ENCODE assay signal across 22 cellular contexts in genomic region chr6:41476407-41476806, GRCh38.
DNase-seq lines count a peak whose midpoint lies in the region; TF ChIP-seq lines count a peak whose summit lies in the region.
"Had no signal": no experiment of that assay in that cellular context is flagged by ENCODE, and none has a peak within 500 bp of the region (broad histone marks: within the 10 kb centered on the region; RNA-seq: fewer than 3 reads in every experiment).

No MANE protein-coding gene starts in this region.

- H3K9me3 Mint-ChIP-seq in glutamatergic neuron (ENCODE audit: unreplicated experiment) = peaks cover 4% of the 10 kb centered on the region
- no peaks in the 10 kb centered on the region for H3K9me3 Mint-ChIP-seq in neural progenitor cell
- H3K9me3 Mint-ChIP-seq: GM23338, H9, HFFc6 had no signal

- peak overlapping the region; percentile 28; the same call in 1 of the 2 replicates for H3K4me2 ChIP-seq in BLaER1
- no peak overlapping the region for H3K4me2 ChIP-seq in neural progenitor cell
- H3K4me2 ChIP-seq: A549, GM23338 had no signal

- no peaks in the 10 kb centered on the region for H3K9me3 ChIP-seq in BLaER1
- H3K9me3 ChIP-seq in neural progenitor cell (ENCODE audit: low read depth) = no peaks in the 10 kb centered on the region
- H3K9me3 ChIP-seq: A549, BE2C had no signal

- H3K4me1 Mint-ChIP-seq in glutamatergic neuron (ENCODE audit: low read depth, unreplicated experiment) (peaks cover 22% of the 10 kb centered on the region), neural progenitor cell (peaks cover 29% of the 10 kb centered on the region)

- H4K20me1 ChIP-seq in BLaER1 (no peaks in the 10 kb centered on the region), neural progenitor cell (ENCODE audit: low read depth) (peaks cover 4% of the 10 kb centered on the region)

- no peaks in the 10 kb centered on the region for H3K79me2 ChIP-seq in neural progenitor cell (ENCODE audit: low read depth)

- H3K9ac ChIP-seq in BLaER1 = no peak overlapping the region
- H3K9ac ChIP-seq in neural progenitor cell = no peak overlapping the region

- H3K27ac Mint-ChIP-seq in glutamatergic neuron (ENCODE audit: unreplicated experiment) = peak overlapping the region; percentile 3
- H3K27ac Mint-ChIP-seq in neural progenitor cell = peak overlapping the region; percentile 22
- H3K27ac Mint-ChIP-seq: CD4-positive, alpha-beta memory T cell; GM23338; H9; HFFc6 had no signal

- H3K27me3 Mint-ChIP-seq in glutamatergic neuron (ENCODE audit: unreplicated experiment) (peaks cover 10% of the 10 kb centered on the region), neural progenitor cell (ENCODE audit: insufficient read depth, low read depth) (peaks cover 24% of the 10 kb centered on the region)

- no peak for TF ChIP-seq CTCF in glutamatergic neuron (IDR thresholded peaks at IDR 0.05; ENCODE audit: partially characterized antibody, unreplicated experiment)
- no peak for TF ChIP-seq CTCF in neural progenitor cell (IDR thresholded peaks at IDR 0.05)

- H3K36me3 Mint-ChIP-seq in glutamatergic neuron (ENCODE audit: unreplicated experiment) (no peaks in the 10 kb centered on the region), neural progenitor cell (no peaks in the 10 kb centered on the region)
- H3K36me3 Mint-ChIP-seq: CD4-positive, alpha-beta memory T cell had no signal

- H3K27me3 ChIP-seq in BLaER1 (no peaks in the 10 kb centered on the region), neural progenitor cell (peaks cover 42% of the 10 kb centered on the region)

- in situ Hi-C loops in G401 (cut with HindIII; ENCODE audit: low sequenced_read_pairs) = no loop called here

- H2AFZ ChIP-seq in neural progenitor cell (replicated peaks) = no peak overlapping the region
- H2AFZ ChIP-seq: GM23338 had no signal

- peak; percentile 0 for DNase-seq in HCEC 1CT
- DNase-seq in glutamatergic neuron = no peak
- DNase-seq in neural progenitor cell (ENCODE audit: low spot score) = no peak
- no peak for DNase-seq in GM03348 (ENCODE audit: low spot score)
- no peak for DNase-seq in activated CD8-positive, alpha-beta memory T cell treated with anti-CD3 and anti-CD28 coated beads, Interleukin-2, amount 50 U/mL, for 4 hours
- no peak for DNase-seq in G401 (ENCODE audit: low spot score)
- DNase-seq: 8988T; ACHN; AML-193; BE2C; C1 segment of cervical spinal cord; Calu3; CD4-positive, alpha-beta memory T cell; COR-L47; DMS53; DMS79 treated with DMSO at 0.1 percent for 48 hours; GDM1; H9; HFFc6 had no signal

- H3K4me3 Mint-ChIP-seq in glutamatergic neuron (ENCODE audit: unreplicated experiment) (no peak overlapping the region), neural progenitor cell (no peak overlapping the region)
- H3K4me3 Mint-ChIP-seq: CD4-positive, alpha-beta memory T cell; GM23338; H9; HFFc6 had no signal

- no peak overlapping the region for H3K27ac ChIP-seq in BLaER1
- no peak overlapping the region for H3K27ac ChIP-seq in neural progenitor cell
- H3K27ac ChIP-seq: A549 had no signal

- peaks cover 15% of the 10 kb centered on the region for H3F3A ChIP-seq in neural progenitor cell (ENCODE audit: low read depth)

- H3K4me3 ChIP-seq in BLaER1 (no peak overlapping the region), neural progenitor cell (no peak overlapping the region)
- H3K4me3 ChIP-seq: A549, GM23338 had no signal

- H3K4me1 ChIP-seq in BLaER1 (peaks cover 41% of the 10 kb centered on the region), neural progenitor cell (peaks cover 21% of the 10 kb centered on the region)
- H3K4me1 ChIP-seq: A549, BE2C had no signal

- H3K36me3 ChIP-seq in BLaER1 = no peaks in the 10 kb centered on the region
- no peaks in the 10 kb centered on the region for H3K36me3 ChIP-seq in neural progenitor cell
- H3K36me3 ChIP-seq: BE2C had no signal
